In genomic region chr12:120356567-120357030, GRCh38 we compare ENCODE assay signal across 2 cellular contexts.
TF ChIP-seq lines count a peak whose summit lies in the region.

No MANE protein-coding gene starts in this region.

TF ChIP-seq in HEK293, 187 proteins besides CTCF, POLR2A, EP300 and RAD21 (continued from another document and continues in another):
- TF ChIP-seq PRDM1 (tag by site-specific recombination; IDR thresholded peaks at IDR 0.05) (no peak), ZNF223 (tag by site-specific recombination; IDR thresholded peaks at IDR 0.05) (no peak), ZNF596 (tag by site-specific recombination; IDR thresholded peaks at IDR 0.05) (no peak), ZNF600 (tag by site-specific recombination; IDR thresholded peaks at IDR 0.05) (peak; percentile 100), ZNF654 (tag by site-specific recombination; IDR thresholded peaks at IDR 0.05; ENCODE audit: low read depth) (peak; percentile 76), EGR2 (tag by site-specific recombination; IDR thresholded peaks at IDR 0.05; ENCODE audit: low read depth) (peak; percentile 94), ZSCAN23 (tag by site-specific recombination; IDR thresholded peaks at IDR 0.05) (no peak), IKZF3 (tag by site-specific recombination; IDR thresholded peaks at IDR 0.05) (peak; percentile 71; the same call in 1 of the 2 replicates), ZNF146 (tag by site-specific recombination; IDR thresholded peaks at IDR 0.05) (no peak), ZNF394 (tag by site-specific recombination; IDR thresholded peaks at IDR 0.05; ENCODE audit: borderline replicate concordance) (peak; percentile 33; the same call in 1 of the 2 replicates), SP7 (tag by site-specific recombination; IDR thresholded peaks at IDR 0.05) (peak; percentile 80; the same call in 1 of the 2 replicates), ATF2 (tag by site-specific recombination; IDR thresholded peaks at IDR 0.05; ENCODE audit: low read depth) (0 out of 2 replicates have a peak, but pooled peaks have one; percentile 38), ZBTB20 (tag by site-specific recombination; IDR thresholded peaks at IDR 0.05) (peak; percentile 68), GLIS1 (tag by site-specific recombination; IDR thresholded peaks at IDR 0.05) (peak; percentile 94), AEBP2 (tag by site-specific recombination; IDR thresholded peaks at IDR 0.05; ENCODE audit: borderline replicate concordance) (no peak), ZNF830 (tag by site-specific recombination; IDR thresholded peaks at IDR 0.05; ENCODE audit: low read depth) (no peak), ZNF501 (tag by site-specific recombination; IDR thresholded peaks at IDR 0.05) (peak; percentile 33; the same call in 1 of the 2 replicates), KLF16 (tag by site-specific recombination; IDR thresholded peaks at IDR 0.05) (peak; percentile 47; the same call in 1 of the 2 replicates), ZNF843 (tag by site-specific recombination; IDR thresholded peaks at IDR 0.05) (0 out of 2 replicates have a peak, but pooled peaks have one; percentile 22), ZNF692 (tag by site-specific recombination; IDR thresholded peaks at IDR 0.05) (peak; percentile 49), ZNF2 (tag by site-specific recombination; IDR thresholded peaks at IDR 0.05) (peak; percentile 51; the same call in 1 of the 2 replicates), ZNF10 (tag by site-specific recombination; IDR thresholded peaks at IDR 0.05) (peak; percentile 24; the same call in 1 of the 2 replicates), ZBTB26 (tag by site-specific recombination; optimal IDR thresholded peaks at IDR 0.05) (peak; percentile 24), ZNF707 (tag by site-specific recombination; IDR thresholded peaks at IDR 0.05) (no peak), SP3 (tag by site-specific recombination; IDR thresholded peaks at IDR 0.05) (peak; percentile 51; the same call in 1 of the 2 replicates), ZIC2 (tag by site-specific recombination; IDR thresholded peaks at IDR 0.05) (peak; percentile 97), SCRT1 (tag by site-specific recombination; IDR thresholded peaks at IDR 0.05; ENCODE audit: borderline replicate concordance) (no peak), ZNF580 (tag by site-specific recombination; IDR thresholded peaks at IDR 0.05) (no peak)

TF ChIP-seq in H1, 55 proteins besides CTCF, POLR2A, EP300 and RAD21 (continued from another document):
- 0 out of 2 replicates have a peak, but pooled peaks have one; percentile 8 for TF ChIP-seq MAX (IDR thresholded peaks at IDR 0.05)
- 0 out of 2 replicates have a peak, but pooled peaks have one; percentile 19 for TF ChIP-seq TAF1 (IDR thresholded peaks at IDR 0.05; ENCODE audit: low read depth, low read length)
- no peak for TF ChIP-seq SIRT6 (IDR thresholded peaks at IDR 0.05; ENCODE audit: low read length)
- TF ChIP-seq RXRA (IDR thresholded peaks at IDR 0.05; ENCODE audit: insufficient read depth, low read depth, low read length) = no peak
- TF ChIP-seq SIN3A (conservative IDR thresholded peaks at IDR 0.05 in 1 of 2, IDR thresholded peaks at IDR 0.05 in 1 of 2; ENCODE audit: low read depth in 1 of 2, low read length in 2 of 2) = peak in 1 of 2 experiments; percentile 84; a peak in 2 of 4 replicates
- TF ChIP-seq ATF2 (IDR thresholded peaks at IDR 0.05; ENCODE audit: low read length) = peak; percentile 76; the same call in 1 of the 2 replicates
- no peak for TF ChIP-seq CBX8 (IDR thresholded peaks at IDR 0.05; ENCODE audit: borderline replicate concordance, low read depth, low read length)
- no peak for TF ChIP-seq NRF1 (IDR thresholded peaks at IDR 0.05; ENCODE audit: low read depth, low read length)
- peak; percentile 75 for TF ChIP-seq JUND (IDR thresholded peaks at IDR 0.05; ENCODE audit: low read length)
- TF ChIP-seq EGR1 (IDR thresholded peaks at IDR 0.05; ENCODE audit: borderline replicate concordance, low read depth, low read length) = peak; percentile 33; the same call in 1 of the 2 replicates
